Comparison of ENCODE assay signal across 25 cellular contexts in the genomic region with DNA sequence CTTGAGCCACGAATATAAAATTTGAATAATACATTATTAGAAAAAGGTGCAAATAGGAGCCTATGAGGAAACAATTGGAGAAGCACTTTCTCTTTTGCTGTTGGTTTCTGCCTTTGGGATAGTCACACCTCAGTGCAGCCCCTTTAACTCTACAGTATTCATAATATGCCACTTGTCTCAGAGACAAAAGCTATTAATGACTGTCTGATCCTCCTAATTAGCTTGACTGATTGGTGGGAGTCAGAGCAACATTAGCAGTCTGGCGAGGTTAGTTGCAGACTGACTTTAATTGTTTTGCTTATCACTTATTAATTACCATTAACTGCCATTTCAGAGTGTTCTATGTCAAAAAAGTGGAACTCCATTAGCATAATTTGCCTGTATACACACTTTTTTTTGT.
"Had no signal": no experiment of that assay in that cellular context is flagged by ENCODE, and none has a peak within 500 bp of the region (broad histone marks: within the 10 kb centered on the region; RNA-seq: fewer than 3 reads in every experiment).

No MANE protein-coding gene starts in this region.

- H3K27me3 ChIP-seq: esophagus squamous epithelium, gastrocnemius medialis, heart right ventricle, left lung had no signal

- FAIRE-seq: colon, islet of Langerhans, keratinocyte had no signal

- DNase-seq: effector CD8-positive, alpha-beta T cell; effector memory CD8-positive, alpha-beta T cell; endodermal cell; erythroblast; esophagus squamous epithelium; foreskin fibroblast; foreskin melanocyte; gastrocnemius medialis; glutamatergic neuron; head of caudate nucleus; heart right ventricle; hippocampal formation; left cardiac atrium; left lung; left ventricle myocardium superior; lower lobe of right lung; mesenchymal stem cell; mucosa of descending colon; naive B cell had no signal

- H3K4me3 ChIP-seq: coronary artery, esophagus squamous epithelium, gastrocnemius medialis, heart right ventricle, left lung, lower lobe of right lung, mucosa of descending colon had no signal

- H3K4me1 ChIP-seq: esophagus squamous epithelium, gastrocnemius medialis, heart right ventricle, left lung, lower lobe of right lung had no signal

- ATAC-seq: effector memory CD8-positive, alpha-beta T cell; esophagus mucosa; gastrocnemius medialis; heart right ventricle; left cardiac atrium; left lung; left ventricle myocardium superior; lower lobe of right lung; mucosa of descending colon had no signal

- H3K9me3 ChIP-seq: esophagus squamous epithelium, gastrocnemius medialis, heart right ventricle, left lung, lower lobe of right lung, mucosa of descending colon had no signal

- H3K36me3 ChIP-seq: esophagus squamous epithelium, gastrocnemius medialis, heart right ventricle, left lung, lower lobe of right lung had no signal

- H3K27ac ChIP-seq: coronary artery, epithelial cell of prostate, esophagus squamous epithelium, gastrocnemius medialis, heart right ventricle, left lung, lower lobe of right lung had no signal
